Comparison of ENCODE assay signal across 10 cellular contexts in the genomic region with DNA sequence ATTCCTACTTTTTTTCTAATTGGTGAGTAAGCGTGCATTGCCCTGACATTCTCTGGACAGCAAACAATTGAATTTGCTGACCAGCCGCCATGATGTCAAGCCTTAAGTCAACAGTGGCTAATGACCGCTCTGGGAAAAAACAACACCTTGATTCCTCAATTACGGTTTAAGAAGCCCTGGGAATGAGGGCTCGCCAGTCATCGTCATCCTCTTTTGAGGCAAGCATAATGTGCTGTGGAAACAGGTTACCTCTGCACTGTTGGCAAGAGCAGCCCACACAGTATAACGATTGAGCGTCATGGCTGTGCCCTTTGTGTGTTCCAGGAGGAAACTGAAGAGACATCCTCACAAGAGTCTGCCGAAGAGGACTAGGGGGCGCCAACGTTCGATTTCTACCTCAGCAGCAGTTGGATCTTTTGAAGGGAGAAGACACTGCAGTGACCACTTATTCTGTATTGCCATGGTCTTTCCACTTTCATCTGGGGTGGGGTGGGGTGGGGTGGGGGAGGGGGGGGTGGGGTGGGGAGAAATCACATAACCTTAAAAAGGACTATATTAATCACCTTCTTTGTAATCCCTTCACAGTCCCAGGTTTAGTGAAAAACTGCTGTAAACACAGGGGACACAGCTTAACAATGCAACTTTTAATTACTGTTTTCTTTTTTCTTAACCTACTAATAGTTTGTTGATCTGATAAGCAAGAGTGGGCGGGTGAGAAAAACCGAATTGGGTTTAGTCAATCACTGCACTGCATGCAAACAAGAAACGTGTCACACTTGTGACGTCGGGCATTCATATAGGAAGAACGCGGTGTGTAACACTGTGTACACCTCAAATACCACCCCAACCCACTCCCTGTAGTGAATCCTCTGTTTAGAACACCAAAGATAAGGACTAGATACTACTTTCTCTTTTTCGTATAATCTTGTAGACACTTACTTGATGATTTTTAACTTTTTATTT.
DNase-seq lines count a peak whose midpoint lies in the region; ATAC-seq and TF ChIP-seq lines count a peak whose summit lies in the region.
"Had no signal": no experiment of that assay in that cellular context is flagged by ENCODE, and none has a peak within 500 bp of the region (broad histone marks: within the 10 kb centered on the region; RNA-seq: fewer than 3 reads in every experiment).

No MANE protein-coding gene starts in this region.

- peak in 1 of 2 donors; percentile 36 for TF ChIP-seq CTCF in mammary epithelial cell (conservative IDR thresholded peaks at IDR 0.05 in 1 of 2, IDR thresholded peaks at IDR 0.05 in 1 of 2; ENCODE audit: extremely low read depth in 1 of 2, insufficient read depth in 1 of 2, low read depth in 1 of 2, low read length in 2 of 2)
- TF ChIP-seq CTCF in osteoblast (IDR thresholded peaks at IDR 0.05; ENCODE audit: extremely low read depth, low read depth, low read length), result peak; percentile 34
- no peak for TF ChIP-seq CTCF in uterus (IDR thresholded peaks at IDR 0.05)

- H3K9me3 ChIP-seq in mammary epithelial cell (replicated peaks; ENCODE audit: insufficient read depth, low read length), result no peaks in the 10 kb centered on the region
- H3K9me3 ChIP-seq in osteoblast (ENCODE audit: low read depth, low read length), result no peaks in the 10 kb centered on the region
- H3K9me3 ChIP-seq in uterus, result no peaks in the 10 kb centered on the region

- H4K20me1 ChIP-seq in mammary epithelial cell (ENCODE audit: insufficient read depth, low read length) (no peaks in the 10 kb centered on the region), osteoblast (ENCODE audit: insufficient read depth, low read length) (no peaks in the 10 kb centered on the region)

- no peak overlapping the region for H2AFZ ChIP-seq in mammary epithelial cell (ENCODE audit: low read depth, low read length)
- H2AFZ ChIP-seq in osteoblast (ENCODE audit: low read length), result no peak overlapping the region
- H2AFZ ChIP-seq: parathyroid adenoma had no signal

- H3K36me3 ChIP-seq in mammary epithelial cell (ENCODE audit: insufficient read depth, low read length) (peaks cover 45% of the 10 kb centered on the region), osteoblast (ENCODE audit: insufficient read depth, low read length) (peaks cover 58% of the 10 kb centered on the region), uterus (no peaks in the 10 kb centered on the region)

- no peak overlapping the region for H3K4me2 ChIP-seq in mammary epithelial cell (ENCODE audit: insufficient read depth, low read depth, low read length)
- H3K4me2 ChIP-seq in osteoblast (ENCODE audit: insufficient read depth, low read length), result no peak overlapping the region

- DNase-seq in NCI-H2171 (lab: John Stamatoyannopoulos, UW) (peak; percentile 1), NCI-H2171 treated with DMSO at 0.1 percent for 48 hours (lab: John Stamatoyannopoulos, UW) (no peak), KBM-7 (peak; percentile 31), mammary epithelial cell (no peak), osteoblast (ENCODE audit: insufficient read length, low spot score, missing footprints) (no peak), NCI-H510A (lab: John Stamatoyannopoulos, UW) (no peak), uterus (no peak)
- DNase-seq: dorsolateral prefrontal cortex had no signal

- no peak for TF ChIP-seq POLR2A in uterus (IDR thresholded peaks at IDR 0.05)

- in situ Hi-C loops in KBM-7 (cut with MboI; ENCODE audit: low pct_unique_long_range_greater_than_20kb, low sequenced_read_pairs), result no loop called here
- in situ Hi-C loops in mammary epithelial cell (cut with MboI; ENCODE audit: low sequenced_read_pairs in 2 of 2), result no loop called here

- no peak for ATAC-seq in HG03108 (IDR thresholded peaks at IDR 0.05; ENCODE audit: unreplicated experiment)

- dilution Hi-C loops in mammary epithelial cell (cut with HindIII; ENCODE audit: low sequenced_read_pairs), result no loop called here

- H3K27ac ChIP-seq in mammary epithelial cell (ENCODE audit: insufficient read depth, low read depth, low read length), result no peak overlapping the region
- peak overlapping the region; percentile 68 for H3K27ac ChIP-seq in osteoblast (ENCODE audit: low read depth, low read length)
- H3K27ac ChIP-seq in uterus, result no peak overlapping the region
- H3K27ac ChIP-seq: dorsolateral prefrontal cortex, parathyroid adenoma had no signal

- no peaks in the 10 kb centered on the region for H3K27me3 ChIP-seq in mammary epithelial cell (ENCODE audit: insufficient read depth, low read length)
- no peaks in the 10 kb centered on the region for H3K27me3 ChIP-seq in osteoblast (ENCODE audit: insufficient read depth, low read length)
- peaks cover 0 to 4% of the 10 kb centered on the region in 2 donors for H3K27me3 ChIP-seq in uterus

- intact Hi-C loops in mammary epithelial cell (cut with micrococcal nuclease) (no loop called here), uterus (cut with DNase I; ENCODE audit: low total_unique reads) (no loop called here)

- 94% methylated on average over 18 of the region's 20 CpGs for WGBS in mammary epithelial cell (ENCODE audit: low coverage, missing lambda C conversion rate)

- H3K9ac ChIP-seq in mammary epithelial cell (ENCODE audit: insufficient read depth, low read length), result no peak overlapping the region
- H3K9ac ChIP-seq: parathyroid adenoma had no signal

- H3K4me3 ChIP-seq in mammary epithelial cell (replicated peaks in 1 of 3; ENCODE audit: insufficient read depth in 1 of 3, low read depth in 2 of 3, low read length in 3 of 3), result no peak overlapping the region
- no peak overlapping the region for H3K4me3 ChIP-seq in osteoblast (ENCODE audit: insufficient read depth, low read length)
- H3K4me3 ChIP-seq in uterus, result no peak overlapping the region
- H3K4me3 ChIP-seq: dorsolateral prefrontal cortex had no signal

- H3K4me1 ChIP-seq in mammary epithelial cell (ENCODE audit: insufficient read depth, low read length), result peaks cover 8% of the 10 kb centered on the region
- peaks cover 44% of the 10 kb centered on the region for H3K4me1 ChIP-seq in osteoblast (ENCODE audit: insufficient read depth, low read length)
- no peaks in the 10 kb centered on the region for H3K4me1 ChIP-seq in uterus
- H3K4me1 ChIP-seq: parathyroid adenoma had no signal

- H3K79me2 ChIP-seq in mammary epithelial cell (ENCODE audit: insufficient read depth, low read length), result peaks cover 34% of the 10 kb centered on the region
- H3K79me2 ChIP-seq in osteoblast (ENCODE audit: insufficient read depth, low read length), result peaks cover 29% of the 10 kb centered on the region
- H3K79me2 ChIP-seq: parathyroid adenoma had no signal

- TSS peak; percentile 39 for BruUV-seq in mammary epithelial cell (replicated peaks; lab: Mats Ljungman, UMichigan)

- CTCF ChIA-PET in mammary epithelial cell (lab: Charles Lee; ENCODE audit: low non-redundant PET), result no interaction called here

Comparison
In these comparisons a context has a peak if more than half of its experiments do, and no peak if none do; other contexts are left out.
1. DNase-seq: peak in NCI-H2171 (single experiment) and KBM-7 (single experiment); none in NCI-H2171 treated with DMSO at 0.1 percent for 48 hours (single experiment), mammary epithelial cell (single experiment), osteoblast (single experiment), NCI-H510A (single experiment) and uterus (0 of 2).